In genomic region chr18:59460060-59460395, GRCh38 we compare ENCODE assay signal across 1 cellular context.
TF ChIP-seq lines count a peak whose summit lies in the region.

No MANE protein-coding gene starts in this region.

TF ChIP-seq in IMR-90, 13 proteins besides CTCF, POLR2A, EP300 and RAD21 (continued from another document):
- TF ChIP-seq CHD1 (IDR thresholded peaks at IDR 0.05; ENCODE audit: low read depth, low read length) (no peak), MAZ (IDR thresholded peaks at IDR 0.05; ENCODE audit: borderline replicate concordance, low read depth, low read length) (no peak), FOS (IDR thresholded peaks at IDR 0.05; ENCODE audit: low read depth, low read length) (no peak), RFX5 (IDR thresholded peaks at IDR 0.05; ENCODE audit: low read depth, low read length) (no peak), BHLHE40 (IDR thresholded peaks at IDR 0.05; ENCODE audit: low read depth, low read length) (no peak), NFE2L2 (IDR thresholded peaks at IDR 0.05; ENCODE audit: low read depth, low read length) (no peak), SMC3 (IDR thresholded peaks at IDR 0.05; ENCODE audit: low read depth, low read length) (no peak), RCOR1 (IDR thresholded peaks at IDR 0.05; ENCODE audit: insufficient replicate concordance, low read length) (no peak), MXI1 (IDR thresholded peaks at IDR 0.05; ENCODE audit: borderline replicate concordance, low read depth, low read length) (no peak), MAFK (IDR thresholded peaks at IDR 0.05; ENCODE audit: low read depth, low read length) (no peak)
- TF ChIP-seq, protein P1, sequence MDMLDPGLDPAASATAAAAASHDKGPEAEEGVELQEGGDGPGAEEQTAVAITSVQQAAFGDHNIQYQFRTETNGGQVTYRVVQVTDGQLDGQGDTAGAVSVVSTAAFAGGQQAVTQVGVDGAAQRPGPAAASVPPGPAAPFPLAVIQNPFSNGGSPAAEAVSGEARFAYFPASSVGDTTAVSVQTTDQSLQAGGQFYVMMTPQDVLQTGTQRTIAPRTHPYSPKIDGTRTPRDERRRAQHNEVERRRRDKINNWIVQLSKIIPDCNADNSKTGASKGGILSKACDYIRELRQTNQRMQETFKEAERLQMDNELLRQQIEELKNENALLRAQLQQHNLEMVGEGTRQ (IDR thresholded peaks at IDR 0.05; ENCODE audit: low read depth, low read length) = no peak
